8 cellular contexts compared by ENCODE assay signal in genomic region chr16:3022208-3022696, GRCh38. TPM values are rescaled to one million over a fixed set of nuclear protein-coding genes. Genes with fewer than 3 reads are reported as not detected.
DNase-seq lines count a peak whose midpoint lies in the region; ATAC-seq lines count a peak whose summit lies in the region.

No MANE protein-coding gene starts in this region.

- no peaks in the 10 kb centered on the region for H3K9me3 ChIP-seq in endocrine pancreas (ENCODE audit: control insufficient read depth, low read length)

- no peaks in the 10 kb centered on the region for H3K4me1 ChIP-seq in endocrine pancreas (ENCODE audit: control insufficient read depth, insufficient read depth, low read length)

- H3K9ac ChIP-seq in endocrine pancreas (ENCODE audit: control insufficient read depth, insufficient read depth, low read length): peak overlapping the region; percentile 54

- no peak for ATAC-seq in HG03432 (IDR thresholded peaks at IDR 0.05; ENCODE audit: unreplicated experiment)

- H3K27me3 ChIP-seq in endocrine pancreas (ENCODE audit: control insufficient read depth, insufficient read depth, low read length): no peaks in the 10 kb centered on the region

- no peak overlapping the region for H3K4me3 ChIP-seq in endocrine pancreas (ENCODE audit: control insufficient read depth, insufficient read depth, low read length)

- H3K36me3 ChIP-seq in endocrine pancreas (ENCODE audit: control insufficient read depth, insufficient read depth, low read length): no peaks in the 10 kb centered on the region

- DNase-seq in DMS53 (lab: John Stamatoyannopoulos, UW) (peak; percentile 83), NCI-H460 (ENCODE audit: extremely low read depth, low read depth) (peak; percentile 90), mucosa of gallbladder (ENCODE audit: low spot score) (peak; percentile 92), NCI-H1048 (lab: John Stamatoyannopoulos, UW) (no peak)
- DNase-seq in activated CD8-positive, alpha-beta memory T cell treated with anti-CD3 and anti-CD28 coated beads, Interleukin-2, amount 50 U/mL, for 4 hours: peak; percentile 92
- DNase-seq in stimulated activated CD8-positive, alpha-beta memory T cell treated with anti-CD3 and anti-CD28 coated beads, Interleukin-15, amount 100 ng/mL, for 48 hours (ENCODE audit: low read depth in 2 of 2): peak; percentile 86 to 88

RNA-seq across cellular contexts. Expression of gene HCFC1R1, which starts 1.5 kb away (rescaled TPM):
- total RNA-seq in NCI-H460 (2014; rRNA removed; shearing (Covaris generic)): 29.3 and 33.4 TPM in 2 replicates
- 20.3 and 20.6 TPM in 2 replicates for polyA plus RNA-seq in NCI-H460 (2014; cell fraction: nucleus; rRNA removed)
- 54.6 TPM for total RNA-seq in mucosa of gallbladder

RNA-seq across cellular contexts. Expression of gene THOC6, which starts 1.6 kb away (rescaled TPM):
- total RNA-seq in NCI-H460 (2014; rRNA removed; shearing (Covaris generic)): 30.3 and 35.2 TPM in 2 replicates
- polyA plus RNA-seq in NCI-H460 (2014; cell fraction: nucleus; rRNA removed): 73.1 and 113 TPM in 2 replicates
- 20.8 TPM for total RNA-seq in mucosa of gallbladder

RNA-seq across cellular contexts. Expression of gene TNFRSF12A, which starts 2.1 kb away (rescaled TPM):
- total RNA-seq in NCI-H460 (2014; rRNA removed; shearing (Covaris generic)): 249 and 347 TPM in 2 replicates
- 756 and 828 TPM in 2 replicates for polyA plus RNA-seq in NCI-H460 (2014; cell fraction: nucleus; rRNA removed)
- 98.1 TPM for total RNA-seq in mucosa of gallbladder

RNA-seq across cellular contexts. Expression of gene CLDN6, which starts 4.3 kb away (rescaled TPM):
- total RNA-seq in NCI-H460 (2014; rRNA removed; shearing (Covaris generic)): not detected in 2 replicates
- not detected in 2 replicates for polyA plus RNA-seq in NCI-H460 (2014; cell fraction: nucleus; rRNA removed)
- total RNA-seq in mucosa of gallbladder: 1.1 TPM

RNA-seq across cellular contexts. Expression of gene CLDN9, which starts 9.5 kb away (rescaled TPM):
- 0.05 and 0.14 TPM in 2 replicates for total RNA-seq in NCI-H460 (2014; rRNA removed; shearing (Covaris generic))
- polyA plus RNA-seq in NCI-H460 (2014; cell fraction: nucleus; rRNA removed): 0.14 TPM in 1 of 2 replicates, not detected in the other
- 3.3 TPM for total RNA-seq in mucosa of gallbladder
